Comparison of ENCODE assay signal across 1 cellular context in genomic region chr12:8508224-8508623, GRCh38.
TF ChIP-seq lines count a peak whose summit lies in the region.

No MANE protein-coding gene starts in this region.

TF ChIP-seq in GM23338, 12 proteins besides CTCF, POLR2A, EP300 and RAD21 (continued from another document):
- TF ChIP-seq, protein P1, sequence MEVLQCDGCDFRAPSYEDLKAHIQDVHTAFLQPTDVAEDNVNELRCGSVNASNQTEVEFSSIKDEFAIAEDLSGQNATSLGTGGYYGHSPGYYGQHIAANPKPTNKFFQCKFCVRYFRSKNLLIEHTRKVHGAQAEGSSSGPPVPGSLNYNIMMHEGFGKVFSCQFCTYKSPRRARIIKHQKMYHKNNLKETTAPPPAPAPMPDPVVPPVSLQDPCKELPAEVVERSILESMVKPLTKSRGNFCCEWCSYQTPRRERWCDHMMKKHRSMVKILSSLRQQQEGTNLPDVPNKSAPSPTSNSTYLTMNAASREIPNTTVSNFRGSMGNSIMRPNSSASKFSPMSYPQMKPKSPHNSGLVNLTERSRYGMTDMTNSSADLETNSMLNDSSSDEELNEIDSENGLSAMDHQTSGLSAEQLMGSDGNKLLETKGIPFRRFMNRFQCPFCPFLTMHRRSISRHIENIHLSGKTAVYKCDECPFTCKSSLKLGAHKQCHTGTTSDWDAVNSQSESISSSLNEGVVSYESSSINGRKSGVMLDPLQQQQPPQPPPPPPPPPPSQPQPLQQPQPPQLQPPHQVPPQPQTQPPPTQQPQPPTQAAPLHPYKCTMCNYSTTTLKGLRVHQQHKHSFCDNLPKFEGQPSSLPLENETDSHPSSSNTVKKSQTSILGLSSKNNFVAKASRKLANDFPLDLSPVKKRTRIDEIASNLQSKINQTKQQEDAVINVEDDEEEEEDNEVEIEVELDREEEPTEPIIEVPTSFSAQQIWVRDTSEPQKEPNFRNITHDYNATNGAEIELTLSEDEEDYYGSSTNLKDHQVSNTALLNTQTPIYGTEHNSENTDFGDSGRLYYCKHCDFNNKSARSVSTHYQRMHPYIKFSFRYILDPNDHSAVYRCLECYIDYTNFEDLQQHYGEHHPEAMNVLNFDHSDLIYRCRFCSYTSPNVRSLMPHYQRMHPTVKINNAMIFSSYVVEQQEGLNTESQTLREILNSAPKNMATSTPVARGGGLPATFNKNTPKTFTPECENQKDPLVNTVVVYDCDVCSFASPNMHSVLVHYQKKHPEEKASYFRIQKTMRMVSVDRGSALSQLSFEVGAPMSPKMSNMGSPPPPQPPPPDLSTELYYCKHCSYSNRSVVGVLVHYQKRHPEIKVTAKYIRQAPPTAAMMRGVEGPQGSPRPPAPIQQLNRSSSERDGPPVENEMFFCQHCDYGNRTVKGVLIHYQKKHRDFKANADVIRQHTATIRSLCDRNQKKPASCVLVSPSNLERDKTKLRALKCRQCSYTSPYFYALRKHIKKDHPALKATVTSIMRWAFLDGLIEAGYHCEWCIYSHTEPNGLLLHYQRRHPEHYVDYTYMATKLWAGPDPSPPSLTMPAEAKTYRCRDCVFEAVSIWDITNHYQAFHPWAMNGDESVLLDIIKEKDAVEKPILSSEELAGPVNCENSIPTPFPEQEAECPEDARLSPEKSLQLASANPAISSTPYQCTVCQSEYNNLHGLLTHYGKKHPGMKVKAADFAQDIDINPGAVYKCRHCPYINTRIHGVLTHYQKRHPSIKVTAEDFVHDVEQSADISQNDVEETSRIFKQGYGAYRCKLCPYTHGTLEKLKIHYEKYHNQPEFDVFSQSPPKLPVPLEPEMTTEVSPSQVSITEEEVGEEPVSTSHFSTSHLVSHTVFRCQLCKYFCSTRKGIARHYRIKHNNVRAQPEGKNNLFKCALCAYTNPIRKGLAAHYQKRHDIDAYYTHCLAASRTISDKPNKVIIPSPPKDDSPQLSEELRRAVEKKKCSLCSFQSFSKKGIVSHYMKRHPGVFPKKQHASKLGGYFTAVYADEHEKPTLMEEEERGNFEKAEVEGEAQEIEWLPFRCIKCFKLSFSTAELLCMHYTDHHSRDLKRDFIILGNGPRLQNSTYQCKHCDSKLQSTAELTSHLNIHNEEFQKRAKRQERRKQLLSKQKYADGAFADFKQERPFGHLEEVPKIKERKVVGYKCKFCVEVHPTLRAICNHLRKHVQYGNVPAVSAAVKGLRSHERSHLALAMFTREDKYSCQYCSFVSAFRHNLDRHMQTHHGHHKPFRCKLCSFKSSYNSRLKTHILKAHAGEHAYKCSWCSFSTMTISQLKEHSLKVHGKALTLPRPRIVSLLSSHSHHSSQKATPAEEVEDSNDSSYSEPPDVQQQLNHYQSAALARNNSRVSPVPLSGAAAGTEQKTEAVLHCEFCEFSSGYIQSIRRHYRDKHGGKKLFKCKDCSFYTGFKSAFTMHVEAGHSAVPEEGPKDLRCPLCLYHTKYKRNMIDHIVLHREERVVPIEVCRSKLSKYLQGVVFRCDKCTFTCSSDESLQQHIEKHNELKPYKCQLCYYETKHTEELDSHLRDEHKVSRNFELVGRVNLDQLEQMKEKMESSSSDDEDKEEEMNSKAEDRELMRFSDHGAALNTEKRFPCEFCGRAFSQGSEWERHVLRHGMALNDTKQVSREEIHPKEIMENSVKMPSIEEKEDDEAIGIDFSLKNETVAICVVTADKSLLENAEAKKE (CRISPR knock-in tag; IDR thresholded peaks at IDR 0.05): no peak
- TF ChIP-seq EZH2 (IDR thresholded peaks at IDR 0.05; ENCODE audit: low read depth, unreplicated experiment): no peak
- no peak for TF ChIP-seq ZNF114 (CRISPR knock-in tag; IDR thresholded peaks at IDR 0.05)
- TF ChIP-seq REST (IDR thresholded peaks at IDR 0.05; ENCODE audit: unreplicated experiment): no peak
- no peak for TF ChIP-seq STAT1 (IDR thresholded peaks at IDR 0.05; ENCODE audit: unreplicated experiment)
- no peak for TF ChIP-seq EZH2phosphoT487 (IDR thresholded peaks at IDR 0.05; ENCODE audit: unreplicated experiment)
